ENCODE assay signal across 11 cellular contexts in genomic region chr3:195238626-195239118, GRCh38. TPM values are rescaled to one million over a fixed set of nuclear protein-coding genes. Genes with fewer than 3 reads are reported as not detected.
DNase-seq lines count a peak whose midpoint lies in the region; ATAC-seq, FAIRE-seq and TF ChIP-seq lines count a peak whose summit lies in the region.
"Had no signal": no experiment of that assay in that cellular context is flagged by ENCODE, and none has a peak within 500 bp of the region (broad histone marks: within the 10 kb centered on the region; RNA-seq: fewer than 3 reads in every experiment).

No MANE protein-coding gene starts in this region.

- DNase-seq in H7 (peak; percentile 23), choroid plexus epithelial cell (ENCODE audit: low read depth) (peak; percentile 56), kidney (peak; percentile 80), putamen (ENCODE audit: low spot score) (no peak), NCI-H510A (lab: John Stamatoyannopoulos, UW) (no peak)
- DNase-seq: DMS153, HCEC 1CT, NCI-H1092 treated with DMSO at 0.1 percent for 48 hours had no signal

- no peaks in the 10 kb centered on the region; the same call in 1 of the 2 replicates for H3K36me3 ChIP-seq in H7 (replicated peaks; ENCODE audit: control insufficient read depth, insufficient read depth, low read length)
- no peaks in the 10 kb centered on the region for H3K36me3 ChIP-seq in kidney (ENCODE audit: control insufficient read depth in 1 of 2, insufficient read depth in 2 of 2, low read length in 2 of 2)

- intact Hi-C loops in kidney (cut with DNase I): no loop called here

- H3K27me3 ChIP-seq in H7 (ENCODE audit: control insufficient read depth, insufficient read depth, low read length): no peaks in the 10 kb centered on the region

- H3K4me1 ChIP-seq in kidney (ENCODE audit: control insufficient read depth in 1 of 2, insufficient read depth in 1 of 2, low read depth in 1 of 2, low read length in 2 of 2): peaks cover 0 to 14% of the 10 kb centered on the region in 2 donors

- TF ChIP-seq CTCF in choroid plexus epithelial cell (conservative IDR thresholded peaks at IDR 0.05; ENCODE audit: low read depth, low read length): no peak
- TF ChIP-seq CTCF in kidney (IDR thresholded peaks at IDR 0.05; ENCODE audit: borderline replicate concordance, extremely low read depth, insufficient read depth): no peak

- no peak for FAIRE-seq in kidney (lab: Jason Lieb, UNC)

- peak overlapping the region in 1 of 2 donors; percentile 41 for H3K9ac ChIP-seq in kidney (ENCODE audit: low read length in 2 of 2)

- H3K9me3 ChIP-seq in kidney (ENCODE audit: control insufficient read depth in 1 of 2, low read length in 2 of 2): peaks cover 0 to 9% of the 10 kb centered on the region in 2 donors

- H3K4me3 ChIP-seq in H7 (ENCODE audit: insufficient read depth, low read depth, low read length) (no peak overlapping the region), choroid plexus epithelial cell (ENCODE audit: low read depth, low read length) (no peak overlapping the region), kidney (ENCODE audit: low read length in 2 of 2) (no peak overlapping the region), skin epidermis (no peak overlapping the region)

- ATAC-seq in GM18517 (IDR thresholded peaks at IDR 0.05; ENCODE audit: unreplicated experiment) (no peak), GM21390 (IDR thresholded peaks at IDR 0.05; ENCODE audit: unreplicated experiment) (no peak)

- peak overlapping the region; percentile 72 to 84 for H3K27ac ChIP-seq in kidney (ENCODE audit: low read depth in 2 of 2, low read length in 2 of 2)
- peak overlapping the region in 13 of 21 experiments; percentile 1 to 73 (median 43) for H3K27ac ChIP-seq in skin epidermis

RNA-seq across cellular contexts. Expression of gene XXYLT1, which starts 32.3 kb away (rescaled TPM):
- 40.9 and 42.6 TPM in 2 replicates for total RNA-seq in H7 (2014; rRNA removed; shearing (Covaris generic))
- total RNA-seq in kidney: 10.7 TPM
- polyA plus RNA-seq in kidney (ENCODE audit: insufficient read depth, low read depth, low replicate concordance): 5.7 TPM

Comparison
In these comparisons a context has a peak if more than half of its experiments do, and no peak if none do; other contexts are left out.
1. DNase-seq: peak in H7 (single experiment), choroid plexus epithelial cell (single experiment) and kidney (single experiment); none in putamen (single experiment) and NCI-H510A (single experiment).